In the genomic region with DNA sequence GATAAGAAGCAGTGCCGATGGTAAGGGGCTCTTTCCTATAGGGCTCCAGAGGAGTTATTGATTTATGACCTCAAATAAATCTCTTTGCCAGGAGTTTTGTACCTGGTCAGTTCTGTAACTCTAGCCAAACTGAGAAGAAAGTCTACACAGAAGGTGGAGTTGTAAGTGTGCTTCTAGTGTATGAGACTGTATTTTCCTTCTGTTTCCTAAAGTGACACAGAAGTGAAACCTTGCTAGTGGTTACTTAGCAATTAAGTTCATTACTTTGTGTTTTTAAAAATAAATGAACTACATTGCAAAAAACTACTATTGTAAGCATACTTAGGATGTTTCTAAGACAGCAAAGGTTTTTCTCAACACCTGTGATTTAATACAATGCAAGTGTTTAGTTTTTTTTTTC, we compare ENCODE assay signal across 13 cellular contexts. TPM values are rescaled to one million over a fixed set of nuclear protein-coding genes. Genes with fewer than 3 reads are reported as not detected.
"Had no signal": no experiment of that assay in that cellular context is flagged by ENCODE, and none has a peak within 500 bp of the region (broad histone marks: within the 10 kb centered on the region; RNA-seq: fewer than 3 reads in every experiment).

No MANE protein-coding gene starts in this region.

- H3K4me1 Mint-ChIP-seq: stimulated activated effector memory CD8-positive, alpha-beta T cell treated with anti-CD3 and anti-CD28 coated beads, Interleukin-12 subunit alpha, Interleukin-12 subunit beta, amount 100 ng/mL, for 72 hours had no signal

- H3K36me3 Mint-ChIP-seq: activated naive CD4-positive, alpha-beta T cell treated with anti-CD3 and anti-CD28 coated beads, Interleukin-2, amount 50 U/mL, for 72 hours; stimulated activated effector memory CD8-positive, alpha-beta T cell treated with anti-CD3 and anti-CD28 coated beads, Interleukin-12 subunit alpha, Interleukin-12 subunit beta, amount 100 ng/mL, for 72 hours had no signal

- H3K9me3 Mint-ChIP-seq: nephron had no signal

- H3K4me3 Mint-ChIP-seq: nephron; stimulated activated effector memory CD8-positive, alpha-beta T cell treated with anti-CD3 and anti-CD28 coated beads, Interleukin-12 subunit alpha, Interleukin-12 subunit beta, amount 100 ng/mL, for 72 hours had no signal

- DNase-seq: activated effector memory CD4-positive, alpha-beta T cell treated with Interleukin-2 at 50 U/mL for 16 hours; activated T-cell treated with anti-CD3 and anti-CD28 coated beads, Interleukin-2, amount 50 U/mL, for 1 hour; anterior cingulate cortex; dermis blood vessel endothelial cell; left ventricle myocardium inferior; mesenchymal stem cell; psoas muscle; right lobe of liver; transverse colon had no signal

- ATAC-seq: psoas muscle; right lobe of liver; stimulated activated effector memory CD8-positive, alpha-beta T cell treated with anti-CD3 and anti-CD28 coated beads, Interleukin-12 subunit alpha, Interleukin-12 subunit beta, amount 100 ng/mL, for 72 hours had no signal

RNA-seq across cellular contexts. Expression of a gene that starts 48.7 kb away (rescaled TPM):
- total RNA-seq: activated naive CD4-positive, alpha-beta T cell treated with anti-CD3 and anti-CD28 coated beads, Interleukin-2, amount 50 U/mL, for 72 hours; cerebellum; left ventricle myocardium inferior; psoas muscle; right lobe of liver; transverse colon had no signal
